ENCODE assay signal across 1 cellular context in the genomic region with DNA sequence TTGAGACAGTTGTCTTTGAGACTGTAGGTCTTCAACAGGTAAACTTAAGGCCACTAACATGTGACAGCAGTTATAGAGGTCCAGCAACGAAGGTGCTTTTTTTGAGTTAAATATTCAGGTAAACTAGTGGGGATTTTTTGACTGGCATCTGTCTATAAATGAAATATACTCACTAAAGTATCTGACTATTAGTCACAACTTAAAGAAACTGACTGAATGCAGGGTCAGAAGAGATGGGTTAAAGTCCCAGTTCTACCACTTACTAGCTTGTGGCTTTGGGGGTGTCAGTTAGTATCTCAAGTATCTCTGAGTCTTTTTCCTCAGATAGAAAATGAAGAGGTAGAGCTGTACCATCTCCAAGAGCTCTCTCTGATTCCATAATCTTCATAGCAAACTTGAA.
TF ChIP-seq lines count a peak whose summit lies in the region.

No MANE protein-coding gene starts in this region.

TF ChIP-seq in K562, 482 proteins besides CTCF, POLR2A, EP300 and RAD21:
- TF ChIP-seq, protein P1, sequence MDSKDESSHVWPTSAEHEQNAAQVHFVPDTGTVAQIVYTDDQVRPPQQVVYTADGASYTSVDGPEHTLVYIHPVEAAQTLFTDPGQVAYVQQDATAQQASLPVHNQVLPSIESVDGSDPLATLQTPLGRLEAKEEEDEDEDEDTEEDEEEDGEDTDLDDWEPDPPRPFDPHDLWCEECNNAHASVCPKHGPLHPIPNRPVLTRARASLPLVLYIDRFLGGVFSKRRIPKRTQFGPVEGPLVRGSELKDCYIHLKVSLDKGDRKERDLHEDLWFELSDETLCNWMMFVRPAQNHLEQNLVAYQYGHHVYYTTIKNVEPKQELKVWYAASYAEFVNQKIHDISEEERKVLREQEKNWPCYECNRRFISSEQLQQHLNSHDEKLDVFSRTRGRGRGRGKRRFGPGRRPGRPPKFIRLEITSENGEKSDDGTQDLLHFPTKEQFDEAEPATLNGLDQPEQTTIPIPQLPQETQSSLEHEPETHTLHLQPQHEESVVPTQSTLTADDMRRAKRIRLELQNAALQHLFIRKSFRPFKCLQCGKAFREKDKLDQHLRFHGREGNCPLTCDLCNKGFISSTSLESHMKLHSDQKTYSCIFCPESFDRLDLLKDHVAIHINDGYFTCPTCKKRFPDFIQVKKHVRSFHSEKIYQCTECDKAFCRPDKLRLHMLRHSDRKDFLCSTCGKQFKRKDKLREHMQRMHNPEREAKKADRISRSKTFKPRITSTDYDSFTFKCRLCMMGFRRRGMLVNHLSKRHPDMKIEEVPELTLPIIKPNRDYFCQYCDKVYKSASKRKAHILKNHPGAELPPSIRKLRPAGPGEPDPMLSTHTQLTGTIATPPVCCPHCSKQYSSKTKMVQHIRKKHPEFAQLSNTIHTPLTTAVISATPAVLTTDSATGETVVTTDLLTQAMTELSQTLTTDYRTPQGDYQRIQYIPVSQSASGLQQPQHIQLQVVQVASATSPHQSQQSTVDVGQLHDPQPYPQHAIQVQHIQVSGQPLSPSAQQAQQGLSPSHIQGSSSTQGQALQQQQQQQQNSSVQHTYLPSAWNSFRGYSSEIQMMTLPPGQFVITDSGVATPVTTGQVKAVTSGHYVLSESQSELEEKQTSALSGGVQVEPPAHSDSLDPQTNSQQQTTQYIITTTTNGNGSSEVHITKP (IDR thresholded peaks at IDR 0.05; ENCODE audit: partially characterized antibody), result peak; percentile 45
- no peak for TF ChIP-seq ZNF699 (CRISPR knock-in tag; IDR thresholded peaks at IDR 0.05; ENCODE audit: insufficient replicate concordance)
- TF ChIP-seq ZNF324 (CRISPR knock-in tag; IDR thresholded peaks at IDR 0.05), result no peak
- no peak for TF ChIP-seq ASH1L (IDR thresholded peaks at IDR 0.05; ENCODE audit: borderline replicate concordance, low read depth, partially characterized antibody)
